Comparison of ENCODE assay signal across 12 cellular contexts in genomic region chr15:81338422-81339007, GRCh38. TPM values are rescaled to one million over a fixed set of nuclear protein-coding genes. Genes with fewer than 3 reads are reported as not detected.
DNase-seq lines count a peak whose midpoint lies in the region; ATAC-seq and TF ChIP-seq lines count a peak whose summit lies in the region.
"Had no signal": no experiment of that assay in that cellular context is flagged by ENCODE, and none has a peak within 500 bp of the region (broad histone marks: within the 10 kb centered on the region; RNA-seq: fewer than 3 reads in every experiment).

No MANE protein-coding gene starts in this region.

- H3K4me1 ChIP-seq in adrenal gland (replicated peaks in 1 of 2) (peaks cover 0 to 18% of the 10 kb centered on the region in 2 donors), stomach smooth muscle (ENCODE audit: control insufficient read depth, insufficient read depth, low read length) (peaks cover 4% of the 10 kb centered on the region), testis (peaks cover 37% of the 10 kb centered on the region)

- DNase-seq in HEK293T (ENCODE audit: extremely low spot score) = no peak
- DNase-seq in adrenal gland = peak; percentile 61 to 87 (median 76)
- peak; percentile 51 for DNase-seq in left cardiac atrium
- DNase-seq in substantia nigra (lab: John Stamatoyannopoulos, UW) = no peak
- DNase-seq in testis = no peak
- DNase-seq in GM19238 (ENCODE audit: insufficient read length, low spot score) = no peak
- DNase-seq: activated naive CD8-positive, alpha-beta T cell treated with anti-CD3 and anti-CD28 coated beads, Interleukin-2, amount 50 U/mL, for 24 hours; NCI-H1417 had no signal

- ATAC-seq in left cardiac atrium = peak; percentile 63 to 73
- ATAC-seq in GM18867 (IDR thresholded peaks at IDR 0.05; ENCODE audit: unreplicated experiment) = no peak
- ATAC-seq: activated naive CD8-positive, alpha-beta T cell treated with anti-CD3 and anti-CD28 coated beads, Interleukin-2, amount 50 U/mL, for 24 hours; GM12878 had no signal

- H3K27me3 ChIP-seq in adrenal gland = no peaks in the 10 kb centered on the region
- H3K27me3 ChIP-seq in stomach smooth muscle (ENCODE audit: control insufficient read depth in 1 of 2, insufficient read depth in 2 of 2, low read length in 2 of 2) = no peaks in the 10 kb centered on the region
- no peaks in the 10 kb centered on the region for H3K27me3 ChIP-seq in testis

- TF ChIP-seq POLR2A in adrenal gland (IDR thresholded peaks at IDR 0.05) = no peak
- TF ChIP-seq POLR2A in testis (IDR thresholded peaks at IDR 0.05) = no peak

- H3K27ac ChIP-seq in adrenal gland = peak overlapping the region in 4 of 5 donors; percentile 43 to 87 (median 61)
- peak overlapping the region; percentile 11 for H3K27ac ChIP-seq in stomach smooth muscle (ENCODE audit: low read length)
- H3K27ac ChIP-seq in substantia nigra (ENCODE audit: low read depth, low read length, poor library complexity, severe bottlenecking) = no peak overlapping the region
- H3K27ac ChIP-seq in testis = peak overlapping the region in 1 of 2 donors; percentile 73

- no peak overlapping the region for H3K9ac ChIP-seq in stomach smooth muscle (ENCODE audit: low read length in 2 of 2)

- intact Hi-C loops in adrenal gland (cut with DNase I) = loop anchor here in 1 of 2 donors (10.0 kb wide), 1 partner anchor 234 kb away; no protein-coding TSS in a partner anchor
- intact Hi-C loops in left cardiac atrium (cut with DNase I) = loop anchor here in 1 of 2 donors (10.0 kb wide), 1 partner anchor 54 kb away; no protein-coding TSS in a partner anchor
- intact Hi-C loops in testis (cut with DNase I; ENCODE audit: low total_unique reads) = loop anchor here (10.0 kb wide), 1 partner anchor 64 kb away; no protein-coding TSS in a partner anchor

- CTCF ChIA-PET in HEK293T (lab: Yijun Ruan, JAX) = interaction anchor here (0.6 kb wide), 1 partner anchor 72 kb away, joined by 3 read pairs; no protein-coding TSS in a partner anchor

- H3K9me3 ChIP-seq in adrenal gland (replicated peaks in 1 of 3) (no peaks in the 10 kb centered on the region), stomach smooth muscle (ENCODE audit: control insufficient read depth in 2 of 2, low read length in 2 of 2) (no peaks in the 10 kb centered on the region), testis (no peaks in the 10 kb centered on the region)

- TF ChIP-seq CTCF in adrenal gland (IDR thresholded peaks at IDR 0.05) (no peak), testis (IDR thresholded peaks at IDR 0.05) (no peak)

- no peak overlapping the region for H3K4me3 ChIP-seq in adrenal gland
- H3K4me3 ChIP-seq in stomach smooth muscle (ENCODE audit: low read length in 2 of 2) = no peak overlapping the region
- no peak overlapping the region for H3K4me3 ChIP-seq in testis
- H3K4me3 ChIP-seq: GM12878 had no signal

- H3K36me3 ChIP-seq in adrenal gland (replicated peaks in 1 of 2) (no peaks in the 10 kb centered on the region), stomach smooth muscle (ENCODE audit: control insufficient read depth in 2 of 2, insufficient read depth in 2 of 2, low read length in 2 of 2) (no peaks in the 10 kb centered on the region), testis (ENCODE audit: low read depth, missing control alignments) (no peaks in the 10 kb centered on the region)

- POLR2A ChIA-PET in HEK293T (lab: Yijun Ruan, JAX) = interaction anchor here (1.2 kb wide), 1 partner anchor 15 kb away, joined by 5 read pairs; the partner anchor contains the start of gene STARD5

- 12 to 18% (median 15%) methylated on average over 8 of the region's 8 CpGs for WGBS in adrenal gland, 4 donors
- WGBS in testis, 2 donors = 31 to 39% methylated on average over 8 of the region's 8 CpGs

TF ChIP-seq in HEK293T, 16 proteins besides CTCF, POLR2A, EP300 and RAD21:
- TF ChIP-seq BHLHE40 (IDR thresholded peaks at IDR 0.05; ENCODE audit: borderline replicate concordance) = no peak
- TF ChIP-seq, protein P1, sequence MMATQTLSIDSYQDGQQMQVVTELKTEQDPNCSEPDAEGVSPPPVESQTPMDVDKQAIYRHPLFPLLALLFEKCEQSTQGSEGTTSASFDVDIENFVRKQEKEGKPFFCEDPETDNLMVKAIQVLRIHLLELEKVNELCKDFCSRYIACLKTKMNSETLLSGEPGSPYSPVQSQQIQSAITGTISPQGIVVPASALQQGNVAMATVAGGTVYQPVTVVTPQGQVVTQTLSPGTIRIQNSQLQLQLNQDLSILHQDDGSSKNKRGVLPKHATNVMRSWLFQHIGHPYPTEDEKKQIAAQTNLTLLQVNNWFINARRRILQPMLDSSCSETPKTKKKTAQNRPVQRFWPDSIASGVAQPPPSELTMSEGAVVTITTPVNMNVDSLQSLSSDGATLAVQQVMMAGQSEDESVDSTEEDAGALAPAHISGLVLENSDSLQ (IDR thresholded peaks at IDR 0.05) = peak; percentile 61

RNA-seq across cellular contexts. Expression of gene STARD5, which starts 14.6 kb away (rescaled TPM):
- total RNA-seq in adrenal gland (1 to 10 TPM in 7 of 8 donors, under 1 TPM in 1; 0.97 to 6.1 (median 3.3) TPM), left cardiac atrium (1 to 10 TPM; 2.0 to 5.7 TPM), testis (10 to 100 TPM; 15.7 to 16.2 TPM)
- polyA plus RNA-seq in adrenal gland (1 to 10 TPM; 3.4 to 5.1 (median 3.8) TPM), testis (ENCODE audit: insufficient read depth, low read depth, low replicate concordance) (8.7 TPM)

RNA-seq across cellular contexts. Expression of gene TMC3, which starts 35.5 kb away (rescaled TPM):
- not detected for total RNA-seq in adrenal gland
- polyA plus RNA-seq in adrenal gland = under 1 TPM; 0.03 to 0.08 (median 0.04) TPM
- not detected for total RNA-seq in left cardiac atrium
- total RNA-seq in testis = under 1 TPM; 0.16 to 0.31 TPM
- polyA plus RNA-seq in testis (ENCODE audit: insufficient read depth, low read depth, low replicate concordance) = 0.26 TPM
- total RNA-seq: GM12878, liver had no signal

Comparison
In these comparisons a context has a peak if more than half of its experiments do, and no peak if none do; other contexts are left out.
1. DNase-seq: peak in adrenal gland (7 of 7) and left cardiac atrium (single experiment); none in HEK293T (single experiment), substantia nigra (0 of 49), testis (single experiment) and GM19238 (single experiment).